11 cellular contexts compared by ENCODE assay signal in the genomic region with DNA sequence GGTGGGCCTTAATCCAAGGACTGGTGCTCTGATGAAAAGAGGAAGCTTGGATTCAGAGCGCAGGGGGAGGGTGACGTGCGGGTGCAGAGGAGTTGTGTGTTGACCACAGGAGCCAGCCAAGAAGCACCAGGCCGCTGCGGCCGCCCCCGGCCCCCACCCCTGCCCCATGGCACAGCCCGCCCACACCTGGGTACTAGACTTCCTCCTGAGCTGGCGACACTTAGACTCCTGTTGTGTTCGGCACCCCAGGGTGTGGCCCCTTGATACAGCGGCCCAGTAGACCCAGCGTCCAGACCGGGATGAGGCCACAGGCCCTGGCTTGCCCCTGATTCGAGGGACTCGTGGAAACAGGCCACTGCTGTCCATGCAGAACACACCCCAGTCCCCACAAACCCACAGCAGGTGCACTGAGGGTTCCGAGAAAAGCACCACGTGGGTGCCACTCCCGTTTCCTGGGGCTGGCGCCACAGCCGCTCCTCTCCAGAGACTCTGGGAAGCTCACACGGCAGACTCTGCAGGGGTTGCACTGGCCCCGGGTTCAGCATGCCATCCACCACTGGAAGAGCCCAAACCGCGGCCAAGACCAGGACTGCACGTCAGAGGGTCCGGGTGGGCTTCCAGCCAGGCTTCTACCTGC. TPM values are rescaled to one million over a fixed set of nuclear protein-coding genes. Genes with fewer than 3 reads are reported as not detected.
DNase-seq lines count a peak whose midpoint lies in the region; ATAC-seq and TF ChIP-seq lines count a peak whose summit lies in the region.
"Had no signal": no experiment of that assay in that cellular context is flagged by ENCODE, and none has a peak within 500 bp of the region (broad histone marks: within the 10 kb centered on the region; RNA-seq: fewer than 3 reads in every experiment).

No MANE protein-coding gene starts in this region.

- H3K27ac Mint-ChIP-seq in CD8-positive, alpha-beta T cell, result peak overlapping the region; percentile 86
- peak overlapping the region in 9 of 10 donors; percentile 79 to 93 (median 88) for H3K27ac Mint-ChIP-seq in naive thymus-derived CD8-positive, alpha-beta T cell
- H3K27ac Mint-ChIP-seq: type B pancreatic cell had no signal

- peaks cover 7% of the 10 kb centered on the region for H3K36me3 ChIP-seq in CD8-positive, alpha-beta T cell (ENCODE audit: insufficient read depth, low read length)

- H3K4me1 ChIP-seq in CD8-positive, alpha-beta T cell (ENCODE audit: insufficient read depth, low read length), result peaks cover 39% of the 10 kb centered on the region

- POLR2A ChIA-PET in CD8-positive, alpha-beta T cell (lab: Charles Lee), result interaction anchor here (1.1 to 1.3 kb wide), 2 partner anchors 10 to 122 kb away, joined by 3 to 4 read pairs; a partner anchor contains a TSS
- POLR2A ChIA-PET in naive thymus-derived CD8-positive, alpha-beta T cell (lab: Charles Lee), result interaction anchor here (0.6 to 3.7 kb wide), 7 partner anchors 10 to 114 kb away, joined by 3 to 56 read pairs (median 4); a partner anchor contains a TSS

- H3K9me3 ChIP-seq in CD8-positive, alpha-beta T cell (ENCODE audit: low read length), result no peaks in the 10 kb centered on the region

- DNase-seq in CD8-positive, alpha-beta T cell, result peak in 1 of 7 experiments; percentile 19
- DNase-seq in NOMO-1 (lab: John Stamatoyannopoulos, UW; ENCODE audit: unreplicated experiment in 2 of 2) (peak; percentile 79 to 83), mesenteric fat pad (ENCODE audit: low spot score) (no peak), NCI-H524 treated with DMSO at 0.1 percent for 48 hours (lab: John Stamatoyannopoulos, UW) (no peak), G401 (ENCODE audit: low spot score) (no peak)
- peak; percentile 77 for DNase-seq in activated effector memory CD4-positive, alpha-beta T cell treated with anti-CD3 and anti-CD28 coated beads, Interleukin-2, amount 50 U/mL, for 16 hours
- DNase-seq in naive thymus-derived CD8-positive, alpha-beta T cell, result no peak
- DNase-seq: NCI-H510A treated with DMSO at 0.1 percent for 48 hours had no signal

- in situ Hi-C loops in G401 (cut with HindIII; ENCODE audit: low sequenced_read_pairs), result no loop called here

- H3K27ac ChIP-seq in CD8-positive, alpha-beta T cell (ENCODE audit: low read depth, low read length), result peak overlapping the region; percentile 41
- H3K27ac ChIP-seq: VCaP had no signal

- no peaks in the 10 kb centered on the region for H3K27me3 ChIP-seq in CD8-positive, alpha-beta T cell (ENCODE audit: insufficient read depth, low read length)

- intact Hi-C loops in CD8-positive, alpha-beta T cell (cut with DNase I, micrococcal nuclease), result no loop called here

- peak overlapping the region; percentile 28 for H3K4me3 ChIP-seq in CD8-positive, alpha-beta T cell (ENCODE audit: low read depth, low read length)

- CTCF ChIA-PET in CD8-positive, alpha-beta T cell (lab: Charles Lee), result interaction anchor here (0.9 to 1.2 kb wide), 2 partner anchors 11 to 130 kb away, joined by 3 read pairs; no protein-coding TSS in a partner anchor

- peak; percentile 37 for ATAC-seq in CD8-positive, alpha-beta T cell
- ATAC-seq in naive thymus-derived CD8-positive, alpha-beta T cell, result peak; percentile 53 to 65
- ATAC-seq in GM18519 (IDR thresholded peaks at IDR 0.05; ENCODE audit: low FRiP score, unreplicated experiment), result no peak

- TF ChIP-seq CTCF in CD8-positive, alpha-beta T cell (IDR thresholded peaks at IDR 0.05), result no peak

- H3K27me3 Mint-ChIP-seq in CD8-positive, alpha-beta T cell (ENCODE audit: low read depth), result no peaks in the 10 kb centered on the region
- no peaks in the 10 kb centered on the region for H3K27me3 Mint-ChIP-seq in naive thymus-derived CD8-positive, alpha-beta T cell

- peaks cover 13% of the 10 kb centered on the region for H3K36me3 Mint-ChIP-seq in CD8-positive, alpha-beta T cell
- peaks cover 0 to 8% (median 0%) of the 10 kb centered on the region in 3 donors for H3K36me3 Mint-ChIP-seq in naive thymus-derived CD8-positive, alpha-beta T cell
- H3K36me3 Mint-ChIP-seq: type B pancreatic cell had no signal

- peaks cover 45% of the 10 kb centered on the region for H3K4me1 Mint-ChIP-seq in CD8-positive, alpha-beta T cell (ENCODE audit: low read depth)
- peaks cover 11 to 52% (median 40%) of the 10 kb centered on the region in 4 donors for H3K4me1 Mint-ChIP-seq in naive thymus-derived CD8-positive, alpha-beta T cell

- no peaks in the 10 kb centered on the region for H3K9me3 Mint-ChIP-seq in CD8-positive, alpha-beta T cell
- no peaks in the 10 kb centered on the region for H3K9me3 Mint-ChIP-seq in naive thymus-derived CD8-positive, alpha-beta T cell
- H3K9me3 Mint-ChIP-seq: type B pancreatic cell had no signal

- peak overlapping the region; percentile 61 for H3K4me3 Mint-ChIP-seq in CD8-positive, alpha-beta T cell
- H3K4me3 Mint-ChIP-seq in naive thymus-derived CD8-positive, alpha-beta T cell, result peak overlapping the region; percentile 32 to 81 (median 64)
- H3K4me3 Mint-ChIP-seq: type B pancreatic cell had no signal

RNA-seq across cellular contexts. Expression of a gene that starts 5.7 kb away (rescaled TPM):
- total RNA-seq in CD8-positive, alpha-beta T cell, result 1 to 10 TPM; 3.1 to 3.4 TPM
- 1 to 10 TPM; 2.3 to 2.5 TPM for total RNA-seq in naive thymus-derived CD8-positive, alpha-beta T cell
- 1 to 10 TPM; 3.3 to 6.1 (median 5.3) TPM for polyA plus RNA-seq in naive thymus-derived CD8-positive, alpha-beta T cell
- 1.2 TPM for total RNA-seq in mesenteric fat pad
- total RNA-seq in G401 (2014; rRNA removed; shearing (Covaris generic)), result 0.18 and 0.88 TPM in 2 replicates

RNA-seq across cellular contexts. Expression of a gene that starts 14.2 kb away (rescaled TPM):
- total RNA-seq in CD8-positive, alpha-beta T cell, result 100 to 1,000 TPM; 371 to 406 TPM
- total RNA-seq in naive thymus-derived CD8-positive, alpha-beta T cell, result 100 to 1,000 TPM; 209 to 230 TPM
- 100 to 1,000 TPM in 2 of 3 donors, 10 to 100 TPM in 1; 79.4 to 104 (median 101) TPM for polyA plus RNA-seq in naive thymus-derived CD8-positive, alpha-beta T cell
- total RNA-seq in mesenteric fat pad, result 22.5 TPM
- total RNA-seq in G401 (2014; rRNA removed; shearing (Covaris generic)), result 22.3 and 31.3 TPM in 2 replicates

RNA-seq across cellular contexts. Expression of a gene that starts 14.3 kb away (rescaled TPM):
- total RNA-seq in CD8-positive, alpha-beta T cell, result 10 to 100 TPM; 59.5 to 60.4 TPM
- 10 to 100 TPM; 28.7 to 31.5 TPM for total RNA-seq in naive thymus-derived CD8-positive, alpha-beta T cell
- polyA plus RNA-seq in naive thymus-derived CD8-positive, alpha-beta T cell, result 10 to 100 TPM; 16.9 to 21.9 (median 19.0) TPM
- total RNA-seq in mesenteric fat pad, result 20.3 TPM
- 14.7 and 21.8 TPM in 2 replicates for total RNA-seq in G401 (2014; rRNA removed; shearing (Covaris generic))

RNA-seq across cellular contexts. Expression of a gene that starts 29.2 kb away (rescaled TPM):
- total RNA-seq in CD8-positive, alpha-beta T cell, result 100 to 1,000 TPM; 118 to 124 TPM
- 10 to 100 TPM; 40.2 to 42.7 TPM for total RNA-seq in naive thymus-derived CD8-positive, alpha-beta T cell
- polyA plus RNA-seq in naive thymus-derived CD8-positive, alpha-beta T cell, result 10 to 100 TPM; 14.4 to 20.4 (median 18.5) TPM
- 22.9 TPM for total RNA-seq in mesenteric fat pad
- total RNA-seq in G401 (2014; rRNA removed; shearing (Covaris generic)), result 48.9 and 63.5 TPM in 2 replicates

RNA-seq across cellular contexts. Expression of a gene that starts 41.2 kb away (rescaled TPM):
- total RNA-seq in CD8-positive, alpha-beta T cell, result 100 to 1,000 TPM; 312 to 320 TPM
- total RNA-seq in naive thymus-derived CD8-positive, alpha-beta T cell, result 100 to 1,000 TPM; 231 to 235 TPM
- polyA plus RNA-seq in naive thymus-derived CD8-positive, alpha-beta T cell, result 100 to 1,000 TPM; 625 to 787 (median 649) TPM
- 183 TPM for total RNA-seq in mesenteric fat pad
- 299 and 403 TPM in 2 replicates for total RNA-seq in G401 (2014; rRNA removed; shearing (Covaris generic))

Comparison
In these comparisons a context has a peak if more than half of its experiments do, and no peak if none do; other contexts are left out.
1. DNase-seq: peak in NOMO-1 (2 of 2) and activated effector memory CD4-positive, alpha-beta T cell treated with anti-CD3 and anti-CD28 coated beads, Interleukin-2, amount 50 U/mL, for 16 hours (single experiment); none in naive thymus-derived CD8-positive, alpha-beta T cell (0 of 10), mesenteric fat pad (single experiment), NCI-H524 treated with DMSO at 0.1 percent for 48 hours (single experiment) and G401 (single experiment).